Comparison of ENCODE assay signal across 8 cellular contexts in genomic region chr20:23357767-23358562, GRCh38. TPM values are rescaled to one million over a fixed set of nuclear protein-coding genes. Genes with fewer than 3 reads are reported as not detected.
DNase-seq lines count a peak whose midpoint lies in the region; ATAC-seq, FAIRE-seq and TF ChIP-seq lines count a peak whose summit lies in the region.

No MANE protein-coding gene starts in this region.

- no peaks in the 10 kb centered on the region for H3K27me3 ChIP-seq in small intestine (ENCODE audit: control insufficient read depth in 2 of 2, insufficient read depth in 2 of 2, low read length in 2 of 2)

- DNase-seq in AG09309 (ENCODE audit: low read depth) (peak; percentile 96), NCI-H226 (peak; percentile 98), activated B cell treated with CpG ODN at 0.5 μM for 24 hours (peak; percentile 100), caudate nucleus (lab: John Stamatoyannopoulos, UW) (peak; percentile 82 to 100 (median 98)), iPS-NIHi7 (ENCODE audit: extremely low spot score) (peak; percentile 90), small intestine (peak; percentile 100)

- H3K27ac ChIP-seq in caudate nucleus (ENCODE audit: low read depth, low read length) (peak overlapping the region; percentile 97), small intestine (ENCODE audit: low read depth in 1 of 2, low read length in 1 of 2) (peak overlapping the region; percentile 92 to 99)

- POLR2A ChIA-PET in activated B cell treated with CpG ODN at 0.5 μM for 24 hours (lab: Charles Lee), result interaction anchor here (0.7 to 7.3 kb wide), 6 partner anchors 8 to 1704 kb away, joined by 3 to 140 read pairs (median 6); partner anchors contain the start of genes NAPB and NXT1

- no peak for FAIRE-seq in small intestine (lab: Jason Lieb, UNC)

- WGBS in small intestine, 3 donors, result 0% methylated on average over 71 of the region's 71 CpGs

- H3K4me1 Mint-ChIP-seq in activated B cell treated with CpG ODN at 0.5 μM for 24 hours, result peaks cover 29% of the 10 kb centered on the region

- H3K4me3 Mint-ChIP-seq in activated B cell treated with CpG ODN at 0.5 μM for 24 hours, result peak overlapping the region; percentile 90

- no peak for TF ChIP-seq CTCF in AG09309 (IDR thresholded peaks at IDR 0.05; ENCODE audit: control insufficient read depth, insufficient read depth, low read depth, low read length, missing control alignments)
- TF ChIP-seq CTCF in activated B cell treated with CpG ODN at 0.5 μM for 24 hours (IDR thresholded peaks at IDR 0.05), result no peak

- peaks cover 33% of the 10 kb centered on the region for H3K36me3 Mint-ChIP-seq in activated B cell treated with CpG ODN at 0.5 μM for 24 hours (ENCODE audit: low read depth)

- CTCF ChIA-PET in activated B cell treated with CpG ODN at 0.5 μM for 24 hours (lab: Charles Lee), result interaction anchor here (1.2 to 3.8 kb wide), 2 partner anchors 8 to 63 kb away, joined by 6 to 26 read pairs; partner anchors contain the start of genes NAPB and NXT1

- no peaks in the 10 kb centered on the region for H3K9me3 ChIP-seq in small intestine (ENCODE audit: control insufficient read depth, low read depth)

- peak overlapping the region; percentile 94 for H3K27ac Mint-ChIP-seq in activated B cell treated with CpG ODN at 0.5 μM for 24 hours

- ATAC-seq in GM19023 (IDR thresholded peaks at IDR 0.05; ENCODE audit: unreplicated experiment) (peak; percentile 69), HG03196 (IDR thresholded peaks at IDR 0.05; ENCODE audit: unreplicated experiment) (peak; percentile 74), activated B cell treated with CpG ODN at 0.5 μM for 24 hours (ENCODE audit: low read depth) (peak; percentile 80)

- H3K9me3 Mint-ChIP-seq in activated B cell treated with CpG ODN at 0.5 μM for 24 hours, result no peaks in the 10 kb centered on the region

- peak overlapping the region; percentile 85 for H3K4me3 ChIP-seq in AG09309 (ENCODE audit: control insufficient read depth, low read depth, low read length)
- H3K4me3 ChIP-seq in small intestine (ENCODE audit: low read depth in 1 of 2, low read length in 2 of 2), result peak overlapping the region; percentile 40 to 64

- H3K27me3 Mint-ChIP-seq in activated B cell treated with CpG ODN at 0.5 μM for 24 hours, result no peaks in the 10 kb centered on the region

- no peaks in the 10 kb centered on the region for H3K36me3 ChIP-seq in small intestine (ENCODE audit: control insufficient read depth in 2 of 2, insufficient read depth in 2 of 2, low read length in 2 of 2)

- H3K4me1 ChIP-seq in small intestine (ENCODE audit: control insufficient read depth in 2 of 2, insufficient read depth in 1 of 2, low read depth in 1 of 2, low read length in 1 of 2), result peaks cover 0 to under 1% of the 10 kb centered on the region in 2 donors

- intact Hi-C loops in activated B cell treated with CpG ODN at 0.5 μM for 24 hours (cut with micrococcal nuclease), result loop anchor here (1.0 kb wide), 3 partner anchors 8 to 1635 kb away; partner anchors contain the start of genes NAPB and NXT1

RNA-seq across cellular contexts. Expression of gene GZF1, which starts 4.0 kb away (rescaled TPM):
- 13.3 and 13.5 TPM in 2 replicates for total RNA-seq in activated B cell treated with CpG ODN at 0.5 μM for 24 hours
- polyA plus RNA-seq in small intestine, result 1 to 10 TPM; 3.2 to 5.8 (median 3.8) TPM

RNA-seq across cellular contexts. Expression of gene NXT1, which starts 7.4 kb away (rescaled TPM):
- 28.8 and 30.2 TPM in 2 replicates for total RNA-seq in activated B cell treated with CpG ODN at 0.5 μM for 24 hours
- 10 to 100 TPM in 2 of 3 donors, 1 to 10 TPM in 1; 4.9 to 22.2 (median 12.4) TPM for polyA plus RNA-seq in small intestine

Comparison
In these comparisons a context has a peak if more than half of its experiments do, and no peak if none do; other contexts are left out.
1. Peak in every context shown above with its lines: DNase-seq, ATAC-seq, H3K4me3 ChIP-seq and H3K27ac ChIP-seq.